8 cellular contexts compared by ENCODE assay signal in genomic region chr7:82017334-82017943, GRCh38.
A peak's percentile ranks its signal among the peaks of the same experiment; 100 is the strongest.
DNase-seq lines count a peak whose midpoint lies in the region; ATAC-seq, FAIRE-seq and TF ChIP-seq lines count a peak whose summit lies in the region.

No MANE protein-coding gene starts in this region.

- TF ChIP-seq RAD21 in K562 (CRISPR knock-in tag; conservative IDR thresholded peaks at IDR 0.05 in 1 of 2, IDR thresholded peaks at IDR 0.05 in 1 of 2): peak; percentile 7 to 34; a peak in 2 of 4 replicates

- H3K9me3 ChIP-seq in K562 (replicated peaks; ENCODE audit: control insufficient read depth, insufficient read depth, low read depth, low read length) (no peaks in the 10 kb centered on the region; the same call in 1 of the 2 replicates), lung (ENCODE audit: control insufficient read depth in 2 of 2, insufficient read depth in 1 of 2, low read length in 1 of 2) (no peaks in the 10 kb centered on the region)

- no peak for TF ChIP-seq POLR2A in K562 (conservative IDR thresholded peaks at IDR 0.05)

- no peaks in the 10 kb centered on the region for H3K4me1 Mint-ChIP-seq in activated CD4-positive, alpha-beta T cell treated with anti-CD3 and anti-CD28 coated beads for 36 hours

- in situ Hi-C loops in KBM-7 (cut with MboI; ENCODE audit: low pct_unique_long_range_greater_than_20kb, low sequenced_read_pairs): no loop called here
- in situ Hi-C loops in K562 (cut with MboI): no loop called here

- H3K36me3 Mint-ChIP-seq in activated CD4-positive, alpha-beta T cell treated with anti-CD3 and anti-CD28 coated beads for 36 hours (ENCODE audit: low read depth): no peaks in the 10 kb centered on the region

- CTCF ChIA-PET in K562 (lab: Yijun Ruan, JAX; ENCODE audit: low intra/inter-chr PET ratio): no interaction called here
- CTCF ChIA-PET in activated CD4-positive, alpha-beta T cell treated with anti-CD3 and anti-CD28 coated beads for 36 hours (lab: Charles Lee): interaction anchor here (0.6 to 0.7 kb wide), 2 partner anchors 39 to 534 kb away, joined by 3 read pairs; no protein-coding TSS in a partner anchor

- no peak overlapping the region for H3K27ac ChIP-seq in K562 (ENCODE audit: extremely low read depth, low read depth, low read length)
- H3K27ac ChIP-seq in lung (ENCODE audit: low read depth in 1 of 2, low read length in 1 of 2): no peak overlapping the region

- no peak overlapping the region for H3K27ac Mint-ChIP-seq in activated CD4-positive, alpha-beta T cell treated with anti-CD3 and anti-CD28 coated beads for 36 hours

- TF ChIP-seq CTCF in D721Med (IDR thresholded peaks at IDR 0.05; ENCODE audit: insufficient read depth, missing control alignments) (peak; percentile 64), K562 (IDR thresholded peaks at IDR 0.05 in 2 of 3, conservative IDR thresholded peaks at IDR 0.05 in 1 of 3; ENCODE audit: insufficient read depth in 2 of 3, low read depth in 1 of 3, low read length in 3 of 3) (peak in 1 of 3 experiments; percentile 13; a peak in 1 of 6 replicates), lung (IDR thresholded peaks at IDR 0.05; ENCODE audit: control extremely low read depth, extremely low read depth) (peak; percentile 9)

- intact Hi-C loops in K562 (cut with micrococcal nuclease): no loop called here
- intact Hi-C loops in activated CD4-positive, alpha-beta T cell treated with anti-CD3 and anti-CD28 coated beads for 36 hours (cut with DNase I, micrococcal nuclease): loop anchor here (1.0 to 5.0 kb wide), 3 partner anchors 518 to 535 kb away; no protein-coding TSS in a partner anchor

- no peaks in the 10 kb centered on the region for H3K27me3 ChIP-seq in K562 (ENCODE audit: control insufficient read depth in 2 of 2, insufficient read depth in 2 of 2, low read length in 2 of 2)
- H3K27me3 ChIP-seq in lung (ENCODE audit: control insufficient read depth, insufficient read depth): no peaks in the 10 kb centered on the region

- POLR2A ChIA-PET in K562 (lab: Yijun Ruan, JAX): no interaction called here
- POLR2A ChIA-PET in activated CD4-positive, alpha-beta T cell treated with anti-CD3 and anti-CD28 coated beads for 36 hours (lab: Charles Lee): no interaction called here

- no peaks in the 10 kb centered on the region for H3K79me2 ChIP-seq in K562 (ENCODE audit: control insufficient read depth, insufficient read depth, low read length)

- no peaks in the 10 kb centered on the region for H4K20me1 ChIP-seq in K562 (replicated peaks; ENCODE audit: control insufficient read depth, insufficient read depth, low read length)

- no peaks in the 10 kb centered on the region for H3K9me3 Mint-ChIP-seq in activated CD4-positive, alpha-beta T cell treated with anti-CD3 and anti-CD28 coated beads for 36 hours (ENCODE audit: low read depth)

- 0% methylated on average over 1 of the region's 1 CpG for WGBS in K562 (ENCODE audit: insufficient coverage, low coverage, missing lambda C conversion rate)
- 77 to 81% methylated on average over 1 of the region's 1 CpG for WGBS in lung, 2 donors

- ATAC-seq in K562 (no peak), lung (ENCODE audit: insufficient read depth, low FRiP score) (no peak), HG03045 (IDR thresholded peaks at IDR 0.05; ENCODE audit: unreplicated experiment) (no peak)
- no peak for ATAC-seq in activated CD4-positive, alpha-beta T cell treated with anti-CD3 and anti-CD28 coated beads for 36 hours

- H3K27me3 Mint-ChIP-seq in activated CD4-positive, alpha-beta T cell treated with anti-CD3 and anti-CD28 coated beads for 36 hours: no peaks in the 10 kb centered on the region

- H3K4me1 ChIP-seq in K562 (replicated peaks in 1 of 2; ENCODE audit: control insufficient read depth in 2 of 2, insufficient read depth in 2 of 2, low read length in 2 of 2) (no peaks in the 10 kb centered on the region), lung (ENCODE audit: control insufficient read depth in 2 of 2, insufficient read depth in 2 of 2, low read length in 2 of 2) (no peaks in the 10 kb centered on the region)

- H3K9ac ChIP-seq in K562 (ENCODE audit: insufficient read depth in 1 of 2, low read depth in 2 of 2, low read length in 2 of 2): no peak overlapping the region

- H3K4me3 Mint-ChIP-seq in activated CD4-positive, alpha-beta T cell treated with anti-CD3 and anti-CD28 coated beads for 36 hours: no peak overlapping the region

- H3K4me3 ChIP-seq in K562: no peak overlapping the region
- no peak overlapping the region for H3K4me3 ChIP-seq in lung

- FAIRE-seq in D721Med (lab: Jason Lieb, UNC): peak; percentile 74
- FAIRE-seq in K562 (lab: Jason Lieb, UNC): no peak

- DNase-seq in D721Med (ENCODE audit: insufficient read length, low spot score) (no peak), KBM-7 (peak; percentile 35), K562 (ENCODE audit: extremely low read depth in 1 of 4, low spot score in 3 of 4) (peak in 1 of 4 experiments; percentile 1), lung (ENCODE audit: low spot score) (no peak), germinal center (ENCODE audit: low spot score) (no peak)
- no peak for DNase-seq in activated naive CD4-positive, alpha-beta T cell treated with Interleukin-2 at 50 U/mL for 16 hours
- DNase-seq in activated CD4-positive, alpha-beta T cell treated with anti-CD3 and anti-CD28 coated beads for 36 hours: no peak

- BruUV-seq in K562 (replicated peaks; lab: Mats Ljungman, UMichigan): no TSS peak

- TF ChIP-seq EP300 in K562 (IDR thresholded peaks at IDR 0.05; ENCODE audit: low read length): no peak

- no peaks in the 10 kb centered on the region for H3K9me1 ChIP-seq in K562 (ENCODE audit: control insufficient read depth, insufficient read depth, low read length)

- H2AFZ ChIP-seq in K562 (ENCODE audit: low read depth, low read length): no peak overlapping the region

- H3K36me3 ChIP-seq in K562 (ENCODE audit: control insufficient read depth, insufficient read depth, low read length) (no peaks in the 10 kb centered on the region), lung (ENCODE audit: control insufficient read depth in 2 of 2, insufficient read depth in 2 of 2, low read length in 2 of 2) (no peaks in the 10 kb centered on the region)

- no peak overlapping the region for H3K4me2 ChIP-seq in K562 (ENCODE audit: insufficient read depth, low read length)

TF ChIP-seq in K562, 482 proteins besides CTCF, POLR2A, EP300 and RAD21 (continues in another document):
- TF ChIP-seq BRF2 (IDR thresholded peaks at IDR 0.05; ENCODE audit: borderline replicate concordance, insufficient read depth, insufficient read length) (no peak), ZNF830 (CRISPR knock-in tag; IDR thresholded peaks at IDR 0.05) (no peak), RBBP5 (IDR thresholded peaks at IDR 0.05; ENCODE audit: borderline replicate concordance, insufficient read depth, low read length, poor library complexity, severe bottlenecking) (no peak), ZNF384 (IDR thresholded peaks at IDR 0.05; ENCODE audit: low read depth, low read length) (no peak), GTF2B (IDR thresholded peaks at IDR 0.05; ENCODE audit: extremely low read depth, insufficient read length) (no peak), ZNF316 (IDR thresholded peaks at IDR 0.05) (no peak)
